ENCODE assay signal across 33 cellular contexts in the genomic region with DNA sequence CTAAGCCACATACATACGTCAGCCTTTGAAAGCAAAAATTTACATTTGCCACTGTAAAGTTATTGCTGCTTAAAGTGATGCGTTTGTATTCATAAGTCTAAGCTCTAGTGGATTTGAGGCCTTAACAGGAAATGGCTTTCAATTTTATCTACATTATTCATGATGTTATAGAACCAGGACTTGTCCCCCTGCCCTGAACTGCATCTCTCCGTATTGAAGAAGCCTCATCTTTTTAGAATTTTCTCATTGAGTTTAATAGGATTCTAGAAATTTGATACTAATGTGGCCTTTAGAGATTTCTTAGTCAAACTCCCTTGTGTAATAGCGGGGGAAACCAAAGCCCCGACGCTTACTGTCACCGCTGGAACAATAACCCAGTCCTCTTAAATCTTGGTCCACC. TPM values are rescaled to one million over a fixed set of nuclear protein-coding genes. Genes with fewer than 3 reads are reported as not detected.
"Had no signal": no experiment of that assay in that cellular context is flagged by ENCODE, and none has a peak within 500 bp of the region (broad histone marks: within the 10 kb centered on the region; RNA-seq: fewer than 3 reads in every experiment).

No MANE protein-coding gene starts in this region.

- H3K4me3 ChIP-seq: Peyer's patch, SJSA1 had no signal

- H3K4me1 Mint-ChIP-seq: WTC11 had no signal

- H3K27ac ChIP-seq: brain microvascular endothelial cell, Peyer's patch, SJSA1 had no signal

- H3K27me3 Mint-ChIP-seq: activated CD4-positive, alpha-beta memory T cell treated with anti-CD3 and anti-CD28 coated beads for 36 hours had no signal

- H3K27ac Mint-ChIP-seq: activated CD4-positive, alpha-beta memory T cell treated with anti-CD3 and anti-CD28 coated beads for 36 hours; activated naive CD4-positive, alpha-beta T cell treated with anti-CD3 and anti-CD28 coated beads for 36 hours; activated T-helper 1 cell treated with anti-CD3 and anti-CD28 coated beads, Interleukin-12 subunit alpha, Interleukin-12 subunit beta, Interleukin-2, Interleukin-4 antibody, amounts not matched to agents 30 ng/mL and 10 ng/mL and 1 ng/mL, durations not matched to agents 14 hours and 24 hours and 36 hours; T-helper 1 cell treated with Interleukin-12 subunit alpha and Interleukin-12 subunit beta and Interleukin-4 antibody, amounts not matched to agents 30 μg/mL and 1 μg/mL, for 36 hours; T-helper 2 cell treated with Interferon-gamma antibody and Interleukin-4, amounts not matched to agents 5 μg/mL and 100 μg/mL, for 36 hours; WTC11 had no signal

- DNase-seq: activated CD4-positive, alpha-beta memory T cell treated with anti-CD3 and anti-CD28 coated beads for 36 hours; activated CD4-positive, alpha-beta T cell treated with anti-CD3 and anti-CD28 coated beads for 4 hours; activated CD4-positive, alpha-beta T cell treated with anti-CD3 and anti-CD28 coated beads, Interleukin-2, amount 50 U/mL, for 1 hour; activated gamma-delta T cell treated with Interleukin-2 at 50 U/mL for 16 hours; activated naive CD4-positive, alpha-beta T cell treated with anti-CD3 and anti-CD28 coated beads for 36 hours; activated T-cell treated with anti-CD3 and anti-CD28 coated beads, Interleukin-2, amount 50 U/mL, for 4 hours; amniotic stem cell; aorta; brain microvascular endothelial cell; central memory CD4-positive, alpha-beta T cell; Kasumi-1; KG1; MM.1S; MV-4-11; NCI-H1092; NCI-H1436 treated with DMSO at 0.1 percent for 48 hours; NCI-H1694 treated with DMSO at 0.1 percent for 48 hours; NCI-H2029; NCI-H345; NCI-H524 treated with DMSO at 0.1 percent for 48 hours; NK-92 treated with Interleukin-12 subunit alpha and Interleukin-12 subunit beta, amount 100 ng/mL, for 24 hours; PC-3; Peyer's patch; RPMI8226; SHP77 treated with DMSO at 0.1 percent for 48 hours; SK-N-SH had no signal

- H3K27me3 ChIP-seq: brain microvascular endothelial cell, Peyer's patch, SJSA1 had no signal

- H3K4me3 Mint-ChIP-seq: activated CD4-positive, alpha-beta memory T cell treated with anti-CD3 and anti-CD28 coated beads for 36 hours; activated naive CD4-positive, alpha-beta T cell treated with anti-CD3 and anti-CD28 coated beads for 36 hours; activated T-cell treated with anti-CD3 and anti-CD28 coated beads, Interleukin-2, amount 50 U/mL, for 4 hours; activated T-helper 1 cell treated with anti-CD3 and anti-CD28 coated beads, Interleukin-12 subunit alpha, Interleukin-12 subunit beta, Interleukin-2, Interleukin-4 antibody, amounts not matched to agents 30 ng/mL and 10 ng/mL and 1 ng/mL, durations not matched to agents 14 hours and 24 hours and 36 hours; T-helper 1 cell treated with Interleukin-12 subunit alpha and Interleukin-12 subunit beta and Interleukin-4 antibody, amounts not matched to agents 30 μg/mL and 1 μg/mL, for 36 hours; T-helper 2 cell treated with Interferon-gamma antibody and Interleukin-4, amounts not matched to agents 5 μg/mL and 100 μg/mL, for 36 hours; WTC11 had no signal

- H3K9me3 ChIP-seq: Peyer's patch, SJSA1, SK-N-SH had no signal

- H3K9me3 Mint-ChIP-seq: activated CD4-positive, alpha-beta memory T cell treated with anti-CD3 and anti-CD28 coated beads for 36 hours; activated naive CD4-positive, alpha-beta T cell treated with anti-CD3 and anti-CD28 coated beads for 36 hours; activated naive CD4-positive, alpha-beta T cell treated with anti-CD3 and anti-CD28 coated beads, Interleukin-2, amount 50 U/mL, for 72 hours; activated T-cell treated with anti-CD3 and anti-CD28 coated beads, Interleukin-2, amount 50 U/mL, for 4 hours; activated T-helper 1 cell treated with anti-CD3 and anti-CD28 coated beads, Interleukin-12 subunit alpha, Interleukin-12 subunit beta, Interleukin-2, Interleukin-4 antibody, amounts not matched to agents 30 ng/mL and 10 ng/mL and 1 ng/mL, durations not matched to agents 14 hours and 24 hours and 36 hours; T-helper 1 cell treated with Interleukin-12 subunit alpha and Interleukin-12 subunit beta and Interleukin-4 antibody, amounts not matched to agents 30 μg/mL and 1 μg/mL, for 36 hours; T-helper 2 cell treated with Interferon-gamma antibody and Interleukin-4, amounts not matched to agents 5 μg/mL and 100 μg/mL, for 36 hours; WTC11 had no signal

- ATAC-seq: activated CD4-positive, CD25-positive, alpha-beta regulatory T cell treated with anti-CD3 and anti-CD28 coated beads, Interleukin-2, amount 50 U/mL, for 24 hours; activated naive CD4-positive, alpha-beta T cell treated with anti-CD3 and anti-CD28 coated beads, Interleukin-2, amount 50 U/mL, for 72 hours; activated T-cell treated with anti-CD3 and anti-CD28 coated beads, Interleukin-2, amount 50 U/mL, for 4 hours; PC-3; WTC11 had no signal

RNA-seq across cellular contexts. Expression of gene IRF6, which starts 31.7 kb away (rescaled TPM):
- total RNA-seq: SJSA1 had no signal
